1 cellular context compared by ENCODE assay signal in genomic region chr1:23577056-23577985, GRCh38.
TF ChIP-seq lines count a peak whose summit lies in the region.

No MANE protein-coding gene starts in this region.

TF ChIP-seq in H1, 55 proteins besides CTCF, POLR2A, EP300 and RAD21:
- no peak for TF ChIP-seq POLR2AphosphoS5 (IDR thresholded peaks at IDR 0.05; ENCODE audit: low read depth, low read length)
- TF ChIP-seq BRCA1 (IDR thresholded peaks at IDR 0.05; ENCODE audit: low read depth, low read length), result no peak
- no peak for TF ChIP-seq RXRA (IDR thresholded peaks at IDR 0.05; ENCODE audit: insufficient read depth, low read depth, low read length)
